Comparison of ENCODE assay signal across 6 cellular contexts in the genomic region with DNA sequence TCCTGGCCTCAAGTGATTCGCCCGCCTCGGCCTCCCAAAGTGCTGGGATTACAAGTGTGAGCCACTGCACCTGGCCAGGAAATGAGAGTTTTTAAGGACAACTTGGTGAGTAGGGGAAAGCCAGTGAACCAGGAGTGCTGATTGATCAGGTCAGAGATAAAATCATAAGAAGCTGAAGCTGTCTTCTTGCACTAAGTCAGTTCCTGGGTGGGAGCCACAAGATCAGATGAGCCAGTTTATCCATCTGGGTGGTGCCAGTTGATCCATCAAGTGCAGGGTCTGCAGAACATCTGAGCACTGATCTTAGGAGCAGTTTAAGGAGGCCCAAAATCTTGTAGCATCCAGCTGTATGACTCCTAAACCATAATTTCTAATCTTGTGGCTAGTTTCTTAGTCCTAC. TPM values are rescaled to one million over a fixed set of nuclear protein-coding genes. Genes with fewer than 3 reads are reported as not detected.
DNase-seq lines count a peak whose midpoint lies in the region; ATAC-seq, FAIRE-seq and TF ChIP-seq lines count a peak whose summit lies in the region.
"Not testable (repeated sequence)": the region's sequence is repeated elsewhere in the genome, so short reads cannot be mapped to it uniquely, and the experiment has no call there.

No MANE protein-coding gene starts in this region.

- H3K18ac ChIP-seq in trophoblast cell (ENCODE audit: low read length): not testable (repeated sequence)

- not testable (repeated sequence) for H4K91ac ChIP-seq in trophoblast cell (ENCODE audit: low read depth, low read length)

- H3K4me1 ChIP-seq in DND-41 (ENCODE audit: insufficient read depth, low read length) (peaks cover 27% of the 10 kb centered on the region), OCI-LY3 (ENCODE audit: low read length) (peaks cover 81% of the 10 kb centered on the region), GM12878 (ENCODE audit: control insufficient read depth, insufficient read depth, low read length) (peaks cover 65% of the 10 kb centered on the region), testis (peaks cover 40% of the 10 kb centered on the region)
- H3K4me1 ChIP-seq in trophoblast cell (ENCODE audit: control insufficient read depth in 1 of 2, insufficient read depth in 2 of 2, low read length in 2 of 2): not testable (repeated sequence)

- not testable (repeated sequence) for H3K36me3 ChIP-seq in DND-41 (ENCODE audit: insufficient read depth, low read length); GM12878 (ENCODE audit: control insufficient read depth in 2 of 2, insufficient read depth in 2 of 2, low read length in 1 of 2); trophoblast cell (ENCODE audit: control insufficient read depth in 1 of 2, insufficient read depth in 2 of 2, low read length in 2 of 2); testis (ENCODE audit: low read depth, missing control alignments)
- peaks cover 13% of the 10 kb centered on the region for H3K36me3 ChIP-seq in OCI-LY3 (replicated peaks; ENCODE audit: low read depth, low read length)

- not testable (repeated sequence) for H3K14ac ChIP-seq in trophoblast cell (ENCODE audit: low read length)

- H3K27ac ChIP-seq in DND-41 (ENCODE audit: low read length) (peak overlapping the region; percentile 59; the same call in 1 of the 2 replicates), OCI-LY3 (ENCODE audit: low read length) (peak overlapping the region; percentile 40), GM12878 (ENCODE audit: control insufficient read depth, insufficient read depth) (peak overlapping the region; percentile 56), testis (peak overlapping the region; percentile 46 to 78)
- not testable (repeated sequence) for H3K27ac ChIP-seq in trophoblast cell (ENCODE audit: low read depth, low read length)

- not testable (repeated sequence) for H3K4ac ChIP-seq in trophoblast cell (ENCODE audit: low read depth, low read length)

- WGBS in GM12878 (ENCODE audit: insufficient coverage, insufficient replicate concordance, low lambda C conversion rate, missing lambda C conversion rate): 77% methylated on average over 3 of the region's 3 CpGs
- no CpG with 5 or more reads among the region's 3 CpGs for WGBS in trophoblast cell (ENCODE audit: extremely low coverage, insufficient coverage, insufficient read length)
- 85 to 96% methylated on average over 3 of the region's 3 CpGs for WGBS in testis, 2 donors

- intact Hi-C loops in activated B cell treated with CpG ODN at 0.5 μM for 24 hours (cut with micrococcal nuclease); GM12878 (cut with micrococcal nuclease; ENCODE audit: unreplicated experiment); testis (cut with DNase I; ENCODE audit: low total_unique reads): not testable (repeated sequence)

- not testable (repeated sequence) for TF ChIP-seq EP300 in GM12878 (IDR thresholded peaks at IDR 0.05; ENCODE audit: borderline replicate concordance in 1 of 2, control insufficient read depth in 1 of 2, low read depth in 2 of 2, low read length in 2 of 2)

- H2BK120ac ChIP-seq in trophoblast cell (ENCODE audit: insufficient read depth, low read length, poor library complexity): not testable (repeated sequence)

- not testable (repeated sequence) for H3K27me3 Mint-ChIP-seq in activated B cell treated with CpG ODN at 0.5 μM for 24 hours

- not testable (repeated sequence) for H2AK5ac ChIP-seq in trophoblast cell (ENCODE audit: low read length)

- TF ChIP-seq RAD21 in GM12878 (IDR thresholded peaks at IDR 0.05; ENCODE audit: insufficient read depth, low read depth, low read length): not testable (repeated sequence)

- H3K79me1 ChIP-seq in trophoblast cell (ENCODE audit: low read length): not testable (repeated sequence)

- not testable (repeated sequence) for H4K12ac ChIP-seq in trophoblast cell (ENCODE audit: low read depth, low read length)

- not testable (repeated sequence) for H4K20me1 ChIP-seq in DND-41 (ENCODE audit: insufficient read depth, low read length); OCI-LY3 (ENCODE audit: insufficient read depth, low read length); GM12878 (ENCODE audit: control insufficient read depth, insufficient read depth)

- POLR2A ChIA-PET in activated B cell treated with CpG ODN at 0.5 μM for 24 hours (lab: Charles Lee): interaction anchor here (0.7 to 1.4 kb wide), 2 partner anchors 68 to 96 kb away, joined by 3 to 5 read pairs; no protein-coding TSS in a partner anchor
- POLR2A ChIA-PET in GM12878 (lab: Charles Lee): not testable (repeated sequence)

- not testable (repeated sequence) for H3K79me2 ChIP-seq in DND-41 (ENCODE audit: insufficient read depth, low read length); OCI-LY3 (ENCODE audit: low read length); GM12878 (ENCODE audit: control insufficient read depth, insufficient read depth, low read length); trophoblast cell (ENCODE audit: control insufficient read depth, insufficient read depth, low read length, poor library complexity)

- peak overlapping the region; percentile 41 for H3K27ac Mint-ChIP-seq in activated B cell treated with CpG ODN at 0.5 μM for 24 hours

- H4K8ac ChIP-seq in trophoblast cell (ENCODE audit: low read depth, low read length): peak overlapping the region; percentile 19

- RAD21 ChIA-PET in GM12878 (lab: Charles Lee; ENCODE audit: unreplicated experiment): interaction anchor here (0.7 to 2.4 kb wide), 10 partner anchors 8 to 280 kb away, joined by 3 to 10 read pairs (median 4); no protein-coding TSS in a partner anchor

- H3K27me3 ChIP-seq in DND-41 (ENCODE audit: insufficient read depth, low read length, poor library complexity); OCI-LY3 (ENCODE audit: low read depth, low read length); GM12878 (replicated peaks in 1 of 2; ENCODE audit: control insufficient read depth in 2 of 2, insufficient read depth in 2 of 2, low read length in 1 of 2); trophoblast cell (ENCODE audit: insufficient read depth, low read length); testis: not testable (repeated sequence)

- H2BK12ac ChIP-seq in trophoblast cell (ENCODE audit: low read length): peak overlapping the region; percentile 22

- not testable (repeated sequence) for H3K9ac ChIP-seq in DND-41 (ENCODE audit: low read depth, low read length); GM12878 (ENCODE audit: control insufficient read depth, insufficient read depth, low read length); trophoblast cell (ENCODE audit: low read length)
- H3K9ac ChIP-seq in OCI-LY3 (ENCODE audit: low read length): 0 out of 2 replicates have a peak overlapping the region, but pooled peaks have one; percentile 5

- peak; percentile 84 for ATAC-seq in DND-41 (ENCODE audit: insufficient read depth, low read depth)
- not testable (repeated sequence) for ATAC-seq in activated B cell treated with CpG ODN at 0.5 μM for 24 hours (ENCODE audit: low read depth); GM12878

- TF ChIP-seq POLR2A in GM12878 (IDR thresholded peaks at IDR 0.05; ENCODE audit: low read depth, low read length); testis (IDR thresholded peaks at IDR 0.05): not testable (repeated sequence)

- not testable (repeated sequence) for H3K4me3 Mint-ChIP-seq in activated B cell treated with CpG ODN at 0.5 μM for 24 hours

- not testable (repeated sequence) for H2BK5ac ChIP-seq in trophoblast cell (ENCODE audit: low read depth, low read length, poor library complexity)

- CTCF ChIA-PET in activated B cell treated with CpG ODN at 0.5 μM for 24 hours (lab: Charles Lee) (interaction anchor here (0.9 to 6.2 kb wide), 3 partner anchors 17 to 120 kb away, joined by 3 to 25 read pairs (median 15); no protein-coding TSS in a partner anchor), GM12878 (lab: Yijun Ruan, JAX) (interaction anchor here (0.8 to 6.3 kb wide), 8 partner anchors 9 to 180 kb away, joined by 3 to 98 read pairs (median 5); no protein-coding TSS in a partner anchor)

- FAIRE-seq in GM12878 (lab: Jason Lieb, UNC): not testable (repeated sequence)

- not testable (repeated sequence) for BruUV-seq in GM12878 (replicated peaks; lab: Mats Ljungman, UMichigan)

- not testable (repeated sequence) for H3K23ac ChIP-seq in trophoblast cell (ENCODE audit: low read length)

- not testable (repeated sequence) for H3K36me3 Mint-ChIP-seq in activated B cell treated with CpG ODN at 0.5 μM for 24 hours (ENCODE audit: low read depth)

- H3K4me3 ChIP-seq in DND-41 (ENCODE audit: low read depth in 1 of 2, low read length in 2 of 2); OCI-LY3 (ENCODE audit: low read length); GM12878; trophoblast cell (ENCODE audit: low read depth, low read length); testis: not testable (repeated sequence)

- SMC1A ChIA-PET in GM12878 (lab: Charles Lee; ENCODE audit: uncharacterized antibody, unreplicated experiment): interaction anchor here (0.6 to 6.4 kb wide), 7 partner anchors 10 to 166 kb away, joined by 3 to 59 read pairs (median 3); no protein-coding TSS in a partner anchor

- peak; percentile 66 for DNase-seq in DND-41
- DNase-seq in activated B cell treated with CpG ODN at 0.5 μM for 24 hours; GM12878 (ENCODE audit: low read depth, low spot score); trophoblast cell; testis: not testable (repeated sequence)

- H3K4me2 ChIP-seq in DND-41 (ENCODE audit: insufficient read depth, low read length) (0 out of 2 replicates have a peak overlapping the region, but pooled peaks have one; percentile 0), GM12878 (ENCODE audit: control insufficient read depth, insufficient read depth) (peak overlapping the region; percentile 28; the same call in 1 of the 2 replicates)
- not testable (repeated sequence) for H3K4me2 ChIP-seq in OCI-LY3 (ENCODE audit: low read length); trophoblast cell (ENCODE audit: low read length)

- not testable (repeated sequence) for H3K9me3 Mint-ChIP-seq in activated B cell treated with CpG ODN at 0.5 μM for 24 hours

- peaks cover 81% of the 10 kb centered on the region for H3K4me1 Mint-ChIP-seq in activated B cell treated with CpG ODN at 0.5 μM for 24 hours

- TF ChIP-seq CTCF in DND-41 (IDR thresholded peaks at IDR 0.05; ENCODE audit: borderline replicate concordance, extremely low read depth, low read length, poor library complexity, severe bottlenecking); OCI-LY3 (IDR thresholded peaks at IDR 0.05; ENCODE audit: low read depth, low read length); activated B cell treated with CpG ODN at 0.5 μM for 24 hours (IDR thresholded peaks at IDR 0.05); GM12878 (IDR thresholded peaks at IDR 0.05 in 2 of 3, conservative IDR thresholded peaks at IDR 0.05 in 1 of 3; ENCODE audit: control insufficient read depth in 2 of 3, extremely low read depth in 1 of 3, insufficient read depth in 1 of 3, low read depth in 3 of 3, low read length in 3 of 3); testis (IDR thresholded peaks at IDR 0.05): not testable (repeated sequence)

- not testable (repeated sequence) for H2AFZ ChIP-seq in DND-41 (ENCODE audit: low read depth, low read length); OCI-LY3 (ENCODE audit: low read depth, low read length); GM12878 (ENCODE audit: control insufficient read depth, low read depth, low read length); trophoblast cell (ENCODE audit: insufficient read depth, low read length, poor library complexity)

- H3K9me3 ChIP-seq in DND-41 (ENCODE audit: insufficient read depth, low read length, severe bottlenecking); GM12878 (replicated peaks; ENCODE audit: control insufficient read depth, insufficient read depth, low read length); trophoblast cell (ENCODE audit: insufficient read depth, low read depth, low read length); testis: not testable (repeated sequence)
- peaks cover 13% of the 10 kb centered on the region for H3K9me3 ChIP-seq in OCI-LY3 (ENCODE audit: insufficient read depth, low read length)

- in situ Hi-C loops in GM12878 (cut with MboI): not testable (repeated sequence)

RNA-seq across cellular contexts. Expression of gene METTL6, which starts 39.0 kb away (rescaled TPM):
- total RNA-seq in activated B cell treated with CpG ODN at 0.5 μM for 24 hours: 18.7 and 20.2 TPM in 2 replicates
- total RNA-seq in GM12878 (2013; cell fraction: nucleolus; rRNA removed): 56.0 TPM in 2 replicates
- total RNA-seq in GM12878 (2014; rRNA removed): 13.8 and 17.2 TPM in 2 replicates
- total RNA-seq in GM12878 (2014; rRNA removed; fragmentation: Illumina TruSeq; extraction: Trizol): 22.1 and 25.9 TPM in 2 replicates
- 11.7 and 14.4 TPM in 2 replicates for total RNA-seq in GM12878 (2021)
- polyA plus RNA-seq in GM12878 (2011; ENCODE audit: low read depth): 10.6 TPM
- 21.2 and 26.0 TPM in 2 replicates for polyA plus RNA-seq in GM12878 (2011; rRNA removed)
- polyA plus RNA-seq in GM12878 (2011; cell fraction: cytosol; rRNA removed): 18.2 and 18.6 TPM in 2 replicates
- 11.6 and 13.7 TPM in 2 replicates for polyA plus RNA-seq in GM12878 (2011; cell fraction: nucleus; rRNA removed)
- polyA plus RNA-seq in GM12878 (2012): 10.1 and 13.8 TPM in 2 replicates
- polyA plus RNA-seq in GM12878 (2014; fragmentation: Illumina TruSeq; extraction: Trizol): 21.5 and 29.3 TPM in 2 replicates
- polyA plus RNA-seq in GM12878 (2014; fragmentation: Nextera tagmentation; extraction: Ambion mirVana): 10 to 100 TPM; 27.4 to 29.6 TPM
- 17.0 and 19.1 TPM in 2 replicates for polyA plus RNA-seq in GM12878 (2014; rRNA removed)
- polyA plus RNA-seq in GM12878 (2016; fragmentation: Nextera tagmentation; extraction: Ambion mirVana): 10 to 100 TPM; 16.3 to 20.3 TPM
- polyA minus RNA-seq in GM12878 (2011; rRNA and poly(A)+ RNA removed): 26.3 and 30.0 TPM in 2 replicates
- polyA minus RNA-seq in GM12878 (2011; cell fraction: cytosol; rRNA and poly(A)+ RNA removed): 7.3 and 11.0 TPM in 2 replicates
- 8.8 and 10.2 TPM in 2 replicates for polyA minus RNA-seq in GM12878 (2011; cell fraction: nucleus; rRNA and poly(A)+ RNA removed)
- 19.9 TPM in 2 replicates for polyA plus RNA-seq in trophoblast cell (2013)
- total RNA-seq in testis: 10 to 100 TPM; 45.1 to 49.4 TPM
- 42.9 TPM for polyA plus RNA-seq in testis (ENCODE audit: insufficient read depth, low read depth, low replicate concordance)

RNA-seq across cellular contexts. Expression of gene EAF1, which starts 39.1 kb away (rescaled TPM):
- 19.2 and 19.7 TPM in 2 replicates for total RNA-seq in activated B cell treated with CpG ODN at 0.5 μM for 24 hours
- total RNA-seq in GM12878 (2013; cell fraction: nucleolus; rRNA removed): 13.1 and 13.9 TPM in 2 replicates
- 20.4 and 21.6 TPM in 2 replicates for total RNA-seq in GM12878 (2014; rRNA removed)
- total RNA-seq in GM12878 (2014; rRNA removed; fragmentation: Illumina TruSeq; extraction: Trizol): 16.1 and 16.5 TPM in 2 replicates
- total RNA-seq in GM12878 (2021): 15.8 and 17.2 TPM in 2 replicates
- polyA plus RNA-seq in GM12878 (2011; ENCODE audit: low read depth): 7.3 TPM
- polyA plus RNA-seq in GM12878 (2011; rRNA removed): 21.3 and 24.6 TPM in 2 replicates
- polyA plus RNA-seq in GM12878 (2011; cell fraction: cytosol; rRNA removed): 22.3 and 22.5 TPM in 2 replicates
- 10.4 and 12.2 TPM in 2 replicates for polyA plus RNA-seq in GM12878 (2011; cell fraction: nucleus; rRNA removed)
- 11.3 and 14.3 TPM in 2 replicates for polyA plus RNA-seq in GM12878 (2012)
- 16.0 and 18.7 TPM in 2 replicates for polyA plus RNA-seq in GM12878 (2014; fragmentation: Illumina TruSeq; extraction: Trizol)
- 1 to 10 TPM; 6.8 to 9.2 TPM for polyA plus RNA-seq in GM12878 (2014; fragmentation: Nextera tagmentation; extraction: Ambion mirVana)
- 15.4 and 16.4 TPM in 2 replicates for polyA plus RNA-seq in GM12878 (2014; rRNA removed)
- 10 to 100 TPM; 12.7 to 13.0 TPM for polyA plus RNA-seq in GM12878 (2016; fragmentation: Nextera tagmentation; extraction: Ambion mirVana)
- 25.2 and 28.5 TPM in 2 replicates for polyA minus RNA-seq in GM12878 (2011; rRNA and poly(A)+ RNA removed)
- polyA minus RNA-seq in GM12878 (2011; cell fraction: cytosol; rRNA and poly(A)+ RNA removed): 13.7 and 17.6 TPM in 2 replicates
- polyA minus RNA-seq in GM12878 (2011; cell fraction: nucleus; rRNA and poly(A)+ RNA removed): 7.7 and 14.0 TPM in 2 replicates
- polyA plus RNA-seq in trophoblast cell (2013): 44.8 and 48.3 TPM in 2 replicates
- total RNA-seq in testis: 10 to 100 TPM; 25.5 to 33.4 TPM
- 28.5 TPM for polyA plus RNA-seq in testis (ENCODE audit: insufficient read depth, low read depth, low replicate concordance)

RNA-seq across cellular contexts. Expression of gene SH3BP5, which starts 55.9 kb away (rescaled TPM):
- 60.5 and 66.0 TPM in 2 replicates for total RNA-seq in activated B cell treated with CpG ODN at 0.5 μM for 24 hours
- total RNA-seq in GM12878 (2013; cell fraction: nucleolus; rRNA removed): 20.0 and 21.6 TPM in 2 replicates
- 37.9 and 41.0 TPM in 2 replicates for total RNA-seq in GM12878 (2014; rRNA removed)
- total RNA-seq in GM12878 (2014; rRNA removed; fragmentation: Illumina TruSeq; extraction: Trizol): 45.6 and 46.5 TPM in 2 replicates
- 60.5 and 64.6 TPM in 2 replicates for total RNA-seq in GM12878 (2021)
- polyA plus RNA-seq in GM12878 (2011; ENCODE audit: low read depth): 11.6 TPM
- 82.9 and 94.0 TPM in 2 replicates for polyA plus RNA-seq in GM12878 (2011; rRNA removed)
- 64.1 and 87.7 TPM in 2 replicates for polyA plus RNA-seq in GM12878 (2011; cell fraction: cytosol; rRNA removed)
- 66.7 and 81.4 TPM in 2 replicates for polyA plus RNA-seq in GM12878 (2011; cell fraction: nucleus; rRNA removed)
- polyA plus RNA-seq in GM12878 (2012): 17.8 and 20.3 TPM in 2 replicates
- polyA plus RNA-seq in GM12878 (2014; fragmentation: Illumina TruSeq; extraction: Trizol): 87.5 and 94.9 TPM in 2 replicates
- polyA plus RNA-seq in GM12878 (2014; fragmentation: Nextera tagmentation; extraction: Ambion mirVana): 10 to 100 TPM; 14.9 to 33.8 TPM
- polyA plus RNA-seq in GM12878 (2014; rRNA removed): 71.1 and 74.0 TPM in 2 replicates
- 10 to 100 TPM; 29.9 to 35.4 TPM for polyA plus RNA-seq in GM12878 (2016; fragmentation: Nextera tagmentation; extraction: Ambion mirVana)
- polyA minus RNA-seq in GM12878 (2011; rRNA and poly(A)+ RNA removed): 36.2 and 55.3 TPM in 2 replicates
- polyA minus RNA-seq in GM12878 (2011; cell fraction: cytosol; rRNA and poly(A)+ RNA removed): 16.4 and 25.8 TPM in 2 replicates
- polyA minus RNA-seq in GM12878 (2011; cell fraction: nucleus; rRNA and poly(A)+ RNA removed): 16.0 and 31.0 TPM in 2 replicates
- 163 and 169 TPM in 2 replicates for polyA plus RNA-seq in trophoblast cell (2013)
- total RNA-seq in testis: 100 to 1,000 TPM; 102 to 126 TPM
- 86.7 TPM for polyA plus RNA-seq in testis (ENCODE audit: insufficient read depth, low read depth, low replicate concordance)
